In genomic region chr17:82022981-82023446, GRCh38 we compare ENCODE assay signal across 8 cellular contexts. TPM values are rescaled to one million over a fixed set of nuclear protein-coding genes. Genes with fewer than 3 reads are reported as not detected.
A peak's percentile ranks its signal among the peaks of the same experiment; 100 is the strongest.
DNase-seq lines count a peak whose midpoint lies in the region; ATAC-seq lines count a peak whose summit lies in the region.

LRRC45 (plus strand) TSS chr17:82023305; CDS start chr17:82023644, 339 bp downstream.

- H3K27me3 Mint-ChIP-seq in activated T-cell treated with anti-CD3 and anti-CD28 coated beads, Interleukin-2, amount 50 U/mL, for 72 hours (ENCODE audit: low read depth) = no peaks in the 10 kb centered on the region

- H3K9me3 ChIP-seq in mucosa of stomach (ENCODE audit: control insufficient read depth, low read length) = no peaks in the 10 kb centered on the region

- peaks cover 0 to 1% of the 10 kb centered on the region in 2 donors for H3K36me3 Mint-ChIP-seq in activated T-cell treated with anti-CD3 and anti-CD28 coated beads, Interleukin-2, amount 50 U/mL, for 72 hours (ENCODE audit: insufficient read depth in 2 of 2)

- ATAC-seq in activated T-cell treated with anti-CD3 and anti-CD28 coated beads, Interleukin-2, amount 50 U/mL, for 72 hours (replicated peaks in 1 of 2) = peak; percentile 93 to 94
- peak; percentile 95 for ATAC-seq in esophagus mucosa

- H3K9me3 Mint-ChIP-seq in activated T-cell treated with anti-CD3 and anti-CD28 coated beads, Interleukin-2, amount 50 U/mL, for 72 hours = no peaks in the 10 kb centered on the region

- DNase-seq in DMS53 treated with DMSO at 0.1 percent for 48 hours (lab: John Stamatoyannopoulos, UW; ENCODE audit: unreplicated experiment) = peak; percentile 99
- peak; percentile 98 for DNase-seq in GOT3 (lab: John Stamatoyannopoulos, UW)
- peak; percentile 99 for DNase-seq in LHCN-M2 (ENCODE audit: low read depth)
- peak; percentile 98 for DNase-seq in RPMI7951 (ENCODE audit: low read depth)
- peak; percentile 100 for DNase-seq in activated T-cell treated with anti-CD3 and anti-CD28 coated beads, Interleukin-2, amount 50 U/mL, for 72 hours
- peak; percentile 98 to 100 for DNase-seq in stimulated activated CD8-positive, alpha-beta memory T cell treated with anti-CD3 and anti-CD28 coated beads, Interleukin-4, amount 100 ng/mL, for 4 hours (ENCODE audit: low read depth in 2 of 2, low spot score in 1 of 2)

- H3K27me3 ChIP-seq in mucosa of stomach (ENCODE audit: control insufficient read depth, insufficient read depth, low read length) = no peaks in the 10 kb centered on the region

- peak within 1 kb of the TSS; percentile 86 for H3K9ac ChIP-seq in mucosa of stomach (ENCODE audit: low read length)

- H3K4me3 Mint-ChIP-seq in activated T-cell treated with anti-CD3 and anti-CD28 coated beads, Interleukin-2, amount 50 U/mL, for 72 hours = peak within 1 kb of the TSS; percentile 84 to 89

- no peaks in the 10 kb centered on the region for H3K36me3 ChIP-seq in mucosa of stomach (ENCODE audit: control insufficient read depth, insufficient read depth, low read length)

- peaks cover 28% of the 10 kb centered on the region for H3K4me1 Mint-ChIP-seq in activated T-cell treated with anti-CD3 and anti-CD28 coated beads, Interleukin-2, amount 50 U/mL, for 72 hours (ENCODE audit: low read depth)

- H3K4me1 ChIP-seq in mucosa of stomach (ENCODE audit: control insufficient read depth, insufficient read depth, low read length) = peaks cover 39% of the 10 kb centered on the region

- H3K27ac Mint-ChIP-seq in activated T-cell treated with anti-CD3 and anti-CD28 coated beads, Interleukin-2, amount 50 U/mL, for 72 hours = no peak within 1 kb of the TSS

- H3K4me3 ChIP-seq in mucosa of stomach (ENCODE audit: low read length) = peak within 1 kb of the TSS; percentile 77

RNA-seq across cellular contexts. Expression of gene LRRC45, which starts in this region (rescaled TPM):
- total RNA-seq in LHCN-M2 (2014; rRNA removed) (26.1 and 28.5 TPM in 2 replicates), esophagus mucosa (8.4 TPM)
- polyA plus RNA-seq in LHCN-M2 (2012) = 4.9 TPM
- 8.1 and 17.6 TPM in 2 replicates for total RNA-seq in RPMI7951 (2014; rRNA removed; shearing (Covaris generic))
- total RNA-seq in activated T-cell treated with anti-CD3 and anti-CD28 coated beads, Interleukin-2, amount 50 U/mL, for 72 hours = 10 to 100 TPM; 11.8 to 15.4 TPM

Comparison
In these comparisons a context has a peak if more than half of its experiments do, and no peak if none do; other contexts are left out.
1. Peak in every context shown above with its lines: DNase-seq, ATAC-seq and H3K4me3 ChIP-seq.